Comparison of ENCODE assay signal across 8 cellular contexts in genomic region chr9:34591091-34591910, GRCh38. TPM values are rescaled to one million over a fixed set of nuclear protein-coding genes. Genes with fewer than 3 reads are reported as not detected.
DNase-seq lines count a peak whose midpoint lies in the region; ATAC-seq and TF ChIP-seq lines count a peak whose summit lies in the region.

No MANE protein-coding gene starts in this region.

- H3K36me3 ChIP-seq in cardiac muscle cell (no peaks in the 10 kb centered on the region), trophoblast cell (ENCODE audit: control insufficient read depth in 1 of 2, insufficient read depth in 2 of 2, low read length in 2 of 2) (no peaks in the 10 kb centered on the region), tibial artery (no peaks in the 10 kb centered on the region)

- H3K27me3 ChIP-seq in cardiac muscle cell (peaks cover 47% of the 10 kb centered on the region), trophoblast cell (ENCODE audit: insufficient read depth, low read length) (peaks cover 67% of the 10 kb centered on the region), tibial artery (peaks cover 0 to 58% of the 10 kb centered on the region in 2 donors)

- H3K4me3 ChIP-seq in Jurkat, Clone E6-1 (ENCODE audit: low read length) = no peak overlapping the region
- H3K4me3 ChIP-seq in cardiac muscle cell = no peak overlapping the region
- H3K4me3 ChIP-seq in trophoblast cell (ENCODE audit: low read depth, low read length) = no peak overlapping the region
- peak overlapping the region; percentile 49 to 54 for H3K4me3 ChIP-seq in tibial artery

- peaks cover 74% of the 10 kb centered on the region for H3K27me3 Mint-ChIP-seq in activated naive CD8-positive, alpha-beta T cell treated with anti-CD3 and anti-CD28 coated beads, Interleukin-2, amount 10 ng/mL, durations not matched to agents 7 days and 5 days

- H3K9me3 ChIP-seq in cardiac muscle cell (ENCODE audit: low read depth) (no peaks in the 10 kb centered on the region), trophoblast cell (ENCODE audit: insufficient read depth, low read depth, low read length) (peaks cover 5% of the 10 kb centered on the region), tibial artery (no peaks in the 10 kb centered on the region)

- TF ChIP-seq CTCF in cardiac muscle cell (IDR thresholded peaks at IDR 0.05; ENCODE audit: low read depth, low read length) = peak; percentile 87
- peak; percentile 89 to 92 for TF ChIP-seq CTCF in tibial artery (IDR thresholded peaks at IDR 0.05)

- POLR2A ChIA-PET in activated naive CD8-positive, alpha-beta T cell treated with anti-CD3 and anti-CD28 coated beads, Interleukin-2, amount 10 ng/mL, durations not matched to agents 7 days and 5 days (lab: Charles Lee) = interaction anchor here (0.9 kb wide), 1 partner anchor 46 kb away, joined by 4 read pairs; the partner anchor contains the start of gene SIGMAR1

- peak; percentile 70 for ATAC-seq in activated naive CD8-positive, alpha-beta T cell treated with anti-CD3 and anti-CD28 coated beads, Interleukin-2, amount 10 ng/mL, durations not matched to agents 7 days and 5 days (ENCODE audit: low read depth)

- H3K79me2 ChIP-seq in trophoblast cell (ENCODE audit: control insufficient read depth, insufficient read depth, low read length, poor library complexity) = no peaks in the 10 kb centered on the region

- H3K18ac ChIP-seq in trophoblast cell (ENCODE audit: low read length) = no peak overlapping the region

- no CpG with 5 or more reads among the region's 66 CpGs for WGBS in trophoblast cell (ENCODE audit: extremely low coverage, insufficient coverage, insufficient read length)

- H3K79me1 ChIP-seq in trophoblast cell (ENCODE audit: low read length) = no peaks in the 10 kb centered on the region

- no peak overlapping the region for H2AFZ ChIP-seq in trophoblast cell (ENCODE audit: insufficient read depth, low read length, poor library complexity)

- no peak overlapping the region for H2BK5ac ChIP-seq in trophoblast cell (ENCODE audit: low read depth, low read length, poor library complexity)

- H3K27ac ChIP-seq in cardiac muscle cell (no peak overlapping the region), trophoblast cell (ENCODE audit: low read depth, low read length) (no peak overlapping the region), tibial artery (peak overlapping the region; percentile 16 to 33)

- peaks cover 4% of the 10 kb centered on the region for H3K4me1 ChIP-seq in cardiac muscle cell (ENCODE audit: low read depth)
- peaks cover 12 to 14% of the 10 kb centered on the region in 2 experiments for H3K4me1 ChIP-seq in trophoblast cell (ENCODE audit: control insufficient read depth in 1 of 2, insufficient read depth in 2 of 2, low read length in 2 of 2)
- peaks cover 0 to 63% (median 48%) of the 10 kb centered on the region in 4 donors for H3K4me1 ChIP-seq in tibial artery

- peak; percentile 50 for DNase-seq in SIG-M5 treated with dmso at 0.1 percent for 504 hours (lab: John Stamatoyannopoulos, UW; ENCODE audit: unreplicated experiment)
- no peak for DNase-seq in SIG-M5 (lab: John Stamatoyannopoulos, UW)
- peak; percentile 33 for DNase-seq in Jurkat, Clone E6-1 (ENCODE audit: low read depth, low spot score)
- peak; percentile 70 for DNase-seq in SW480 (ENCODE audit: low spot score)
- DNase-seq in activated naive CD8-positive, alpha-beta T cell treated with anti-CD3 and anti-CD28 coated beads, Interleukin-2, amount 10 ng/mL, durations not matched to agents 7 days and 5 days = peak; percentile 89
- peak; percentile 85 to 89 for DNase-seq in cardiac muscle cell (ENCODE audit: low read depth in 1 of 2, low spot score in 1 of 2)
- DNase-seq in trophoblast cell = peak; percentile 64 to 90
- peak; percentile 81 to 91 for DNase-seq in tibial artery

- no peak overlapping the region for H3K9ac ChIP-seq in trophoblast cell (ENCODE audit: low read length)

- no peak overlapping the region for H2AK5ac ChIP-seq in trophoblast cell (ENCODE audit: low read length)

- H4K8ac ChIP-seq in trophoblast cell (ENCODE audit: low read depth, low read length) = no peak overlapping the region

- peaks cover 20% of the 10 kb centered on the region for H3K4me1 Mint-ChIP-seq in activated naive CD8-positive, alpha-beta T cell treated with anti-CD3 and anti-CD28 coated beads, Interleukin-2, amount 10 ng/mL, durations not matched to agents 7 days and 5 days

- no peak overlapping the region for H2BK120ac ChIP-seq in trophoblast cell (ENCODE audit: insufficient read depth, low read length, poor library complexity)

- H2BK12ac ChIP-seq in trophoblast cell (ENCODE audit: low read length) = no peak overlapping the region

- H3K4me2 ChIP-seq in trophoblast cell (ENCODE audit: low read length) = peak overlapping the region; percentile 17

- no peak overlapping the region for H3K23ac ChIP-seq in trophoblast cell (ENCODE audit: low read length)

- peak overlapping the region; percentile 66 for H3K4me3 Mint-ChIP-seq in activated naive CD8-positive, alpha-beta T cell treated with anti-CD3 and anti-CD28 coated beads, Interleukin-2, amount 10 ng/mL, durations not matched to agents 7 days and 5 days

- no peak overlapping the region for H4K12ac ChIP-seq in trophoblast cell (ENCODE audit: low read depth, low read length)

- H4K91ac ChIP-seq in trophoblast cell (ENCODE audit: low read depth, low read length) = no peak overlapping the region

- no peak overlapping the region for H3K4ac ChIP-seq in trophoblast cell (ENCODE audit: low read depth, low read length)

- no peak overlapping the region for H3K27ac Mint-ChIP-seq in activated naive CD8-positive, alpha-beta T cell treated with anti-CD3 and anti-CD28 coated beads, Interleukin-2, amount 10 ng/mL, durations not matched to agents 7 days and 5 days

- no peak overlapping the region for H3K14ac ChIP-seq in trophoblast cell (ENCODE audit: low read length)

- H3K9me3 Mint-ChIP-seq in activated naive CD8-positive, alpha-beta T cell treated with anti-CD3 and anti-CD28 coated beads, Interleukin-2, amount 10 ng/mL, durations not matched to agents 7 days and 5 days = no peaks in the 10 kb centered on the region

- H3K36me3 Mint-ChIP-seq in activated naive CD8-positive, alpha-beta T cell treated with anti-CD3 and anti-CD28 coated beads, Interleukin-2, amount 10 ng/mL, durations not matched to agents 7 days and 5 days = no peaks in the 10 kb centered on the region

- intact Hi-C loops in tibial artery (cut with DNase I; ENCODE audit: low total_unique reads) = loop anchor here (5.0 kb wide), 3 partner anchors 44 to 259 kb away; no protein-coding TSS in a partner anchor

RNA-seq across cellular contexts. Expression of gene CNTFR, which starts 1.8 kb away (rescaled TPM):
- polyA plus RNA-seq in Jurkat, Clone E6-1 (2012; ENCODE audit: insufficient read depth, insufficient read length) = 2.0 TPM
- not detected for total RNA-seq in activated naive CD8-positive, alpha-beta T cell treated with anti-CD3 and anti-CD28 coated beads, Interleukin-2, amount 10 ng/mL, durations not matched to agents 7 days and 5 days
- total RNA-seq in cardiac muscle cell = 23.1 and 29.8 TPM in 2 replicates
- polyA plus RNA-seq in cardiac muscle cell = 15.5 and 22.4 TPM in 2 replicates
- 1.1 and 1.4 TPM in 2 replicates for polyA plus RNA-seq in trophoblast cell (2013)

RNA-seq across cellular contexts. Expression of gene RPP25L, which starts 20.6 kb away (rescaled TPM):
- 49.5 TPM for polyA plus RNA-seq in Jurkat, Clone E6-1 (2012; ENCODE audit: insufficient read depth, insufficient read length)
- 10 to 100 TPM; 27.2 to 29.3 TPM for total RNA-seq in activated naive CD8-positive, alpha-beta T cell treated with anti-CD3 and anti-CD28 coated beads, Interleukin-2, amount 10 ng/mL, durations not matched to agents 7 days and 5 days
- 68.4 and 71.6 TPM in 2 replicates for total RNA-seq in cardiac muscle cell
- polyA plus RNA-seq in cardiac muscle cell = 84.3 and 89.4 TPM in 2 replicates
- 16.8 and 17.4 TPM in 2 replicates for polyA plus RNA-seq in trophoblast cell (2013)

RNA-seq across cellular contexts. Expression of gene DCTN3, which starts 29.0 kb away (rescaled TPM):
- 143 TPM for polyA plus RNA-seq in Jurkat, Clone E6-1 (2012; ENCODE audit: insufficient read depth, insufficient read length)
- 100 to 1,000 TPM; 121 to 122 TPM for total RNA-seq in activated naive CD8-positive, alpha-beta T cell treated with anti-CD3 and anti-CD28 coated beads, Interleukin-2, amount 10 ng/mL, durations not matched to agents 7 days and 5 days
- 79.8 and 82.7 TPM in 2 replicates for total RNA-seq in cardiac muscle cell
- 172 and 180 TPM in 2 replicates for polyA plus RNA-seq in cardiac muscle cell
- 43.3 and 44.9 TPM in 2 replicates for polyA plus RNA-seq in trophoblast cell (2013)

RNA-seq across cellular contexts. Expression of gene ARID3C, which starts 37.6 kb away (rescaled TPM):
- polyA plus RNA-seq in Jurkat, Clone E6-1 (2012; ENCODE audit: insufficient read depth, insufficient read length) = not detected
- total RNA-seq in activated naive CD8-positive, alpha-beta T cell treated with anti-CD3 and anti-CD28 coated beads, Interleukin-2, amount 10 ng/mL, durations not matched to agents 7 days and 5 days = not detected
- total RNA-seq in cardiac muscle cell = 0.27 and 1.7 TPM in 2 replicates
- polyA plus RNA-seq in cardiac muscle cell = 1.4 TPM in 1 of 2 replicates, not detected in the other
- polyA plus RNA-seq in trophoblast cell (2013) = 0.04 TPM in 1 of 2 replicates, not detected in the other

RNA-seq across cellular contexts. Expression of gene SIGMAR1, which starts 46.3 kb away (rescaled TPM):
- 183 TPM for polyA plus RNA-seq in Jurkat, Clone E6-1 (2012; ENCODE audit: insufficient read depth, insufficient read length)
- 10 to 100 TPM; 48.8 to 55.4 TPM for total RNA-seq in activated naive CD8-positive, alpha-beta T cell treated with anti-CD3 and anti-CD28 coated beads, Interleukin-2, amount 10 ng/mL, durations not matched to agents 7 days and 5 days
- total RNA-seq in cardiac muscle cell = 106 and 125 TPM in 2 replicates
- polyA plus RNA-seq in cardiac muscle cell = 137 and 144 TPM in 2 replicates
- 31.0 and 33.6 TPM in 2 replicates for polyA plus RNA-seq in trophoblast cell (2013)

Comparison
In these comparisons a context has a peak if more than half of its experiments do, and no peak if none do; other contexts are left out.
1. H3K4me3 ChIP-seq: peak in tibial artery (2 of 2); none in Jurkat, Clone E6-1 (single experiment), cardiac muscle cell (single experiment) and trophoblast cell (single experiment).
2. H3K27ac ChIP-seq: peak in tibial artery (2 of 2); none in cardiac muscle cell (single experiment) and trophoblast cell (single experiment).
3. RNA of gene CNTFR, which starts 1.8 kb away (total RNA-seq): 23.1 to 29.8 TPM in cardiac muscle cell; not detected in activated naive CD8-positive, alpha-beta T cell treated with anti-CD3 and anti-CD28 coated beads, Interleukin-2, amount 10 ng/mL, durations not matched to agents 7 days and 5 days; every median in the first group is over 10 times any median in the second.